Comparison of ENCODE assay signal across 14 cellular contexts in genomic region chr7:114622189-114622588, GRCh38.
DNase-seq lines count a peak whose midpoint lies in the region; ATAC-seq lines count a peak whose summit lies in the region.
"Had no signal": no experiment of that assay in that cellular context is flagged by ENCODE, and none has a peak within 500 bp of the region (broad histone marks: within the 10 kb centered on the region; RNA-seq: fewer than 3 reads in every experiment).

No MANE protein-coding gene starts in this region.

- peak; percentile 33 for DNase-seq in NCI-H2107 treated with DMSO at 0.1 percent for 48 hours (lab: John Stamatoyannopoulos, UW; ENCODE audit: unreplicated experiment)
- no peak for DNase-seq in NCI-H2107 (lab: John Stamatoyannopoulos, UW)
- DNase-seq in NCI-H146 treated with DMSO at 0.1 percent for 48 hours (lab: John Stamatoyannopoulos, UW; ENCODE audit: unreplicated experiment) = peak; percentile 64
- DNase-seq in NCI-H69 (lab: John Stamatoyannopoulos, UW) = peak; percentile 83
- DNase-seq in putamen (ENCODE audit: low spot score) = peak; percentile 26
- DNase-seq in SHP77 (lab: John Stamatoyannopoulos, UW) = no peak
- DNase-seq in nucleus accumbens (lab: John Stamatoyannopoulos, UW) = no peak
- DNase-seq: 8988T; CD8-positive, alpha-beta T cell; DMS79 treated with DMSO at 0.1 percent for 48 hours; PC-3; SJCRH30; T-helper 17 cell had no signal

- no peak for ATAC-seq in HG03457 (IDR thresholded peaks at IDR 0.05; ENCODE audit: unreplicated experiment)
- ATAC-seq: CD8-positive, alpha-beta T cell; PC-3; T-helper 17 cell had no signal

Comparison
In these comparisons a context has a peak if more than half of its experiments do, and no peak if none do; other contexts are left out.
1. DNase-seq: peak in NCI-H2107 treated with DMSO at 0.1 percent for 48 hours (single experiment), NCI-H146 treated with DMSO at 0.1 percent for 48 hours (single experiment), NCI-H69 (single experiment) and putamen (single experiment); none in NCI-H2107 (single experiment), SHP77 (0 of 2) and nucleus accumbens (0 of 56).